In the genomic region with DNA sequence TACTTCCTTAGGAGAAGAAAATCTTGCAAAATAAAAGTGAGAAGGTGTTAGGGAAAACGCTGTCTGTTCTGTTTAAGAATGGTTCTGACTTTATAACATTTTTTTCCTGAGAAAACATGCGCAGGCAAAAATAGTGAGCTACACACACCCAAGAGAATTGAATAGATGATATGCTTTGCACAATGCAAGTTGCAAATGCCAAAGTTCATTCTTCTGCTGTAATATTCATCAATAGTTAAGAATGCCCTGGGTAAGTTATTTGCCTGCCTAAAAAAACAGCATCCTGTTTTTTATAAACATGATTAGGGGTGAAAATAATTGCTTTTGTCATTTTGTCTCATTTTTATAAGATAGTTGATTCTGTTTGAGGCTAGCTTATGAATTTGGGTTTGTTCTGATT, we compare ENCODE assay signal across 25 cellular contexts.
"Had no signal": no experiment of that assay in that cellular context is flagged by ENCODE, and none has a peak within 500 bp of the region (broad histone marks: within the 10 kb centered on the region; RNA-seq: fewer than 3 reads in every experiment).

No MANE protein-coding gene starts in this region.

- DNase-seq: activated CD4-positive, alpha-beta memory T cell treated with anti-CD3 and anti-CD28 coated beads for 36 hours; activated CD4-positive, alpha-beta T cell treated with anti-CD3 and anti-CD28 coated beads, Interleukin-2, amount 10 ng/mL, durations not matched to agents 24 days and 14 days; activated CD4-positive, CD25-positive, alpha-beta regulatory T cell treated with anti-CD3 and anti-CD28 coated beads, Interleukin-2, amount 50 U/mL, for 72 hours; activated CD8-positive, alpha-beta memory T cell treated with anti-CD3 and anti-CD28 coated beads, Interleukin-2, amount 50 U/mL, for 4 hours; activated gamma-delta T cell; activated naive CD4-positive, alpha-beta T cell treated with anti-CD3 and anti-CD28 coated beads, Interleukin-2, amount 10 ng/mL, durations not matched to agents 7 days and 5 days; activated naive CD8-positive, alpha-beta T cell treated with anti-CD3 and anti-CD28 coated beads, Interleukin-2, amount 10 ng/mL, durations not matched to agents 7 days and 5 days; activated T-cell treated with anti-CD3 and anti-CD28 coated beads, Interleukin-2, amount 50 U/mL, for 1 hour; amniotic stem cell; brain microvascular endothelial cell; caudate nucleus; left lung; nephron progenitor cell; ovary; retina; stimulated activated CD4-positive, alpha-beta T cell treated with anti-CD3 and anti-CD28 coated beads, Interleukin-15, amount 100 ng/mL, for 24 hours; stimulated activated CD4-positive, alpha-beta T cell treated with anti-CD3 and anti-CD28 coated beads, Interleukin-2, amount 100 ng/mL, for 24 hours; stimulated activated naive B cell treated with anti-CD40 and anti-IgM and Interleukin-4, amounts not matched to agents 10 μg/mL and 1 μg/mL and 100 μg/mL, for 72 hours; T-helper 17 cell; T1000; upper lobe of left lung had no signal

- H3K4me1 ChIP-seq: prostate gland, vagina had no signal

- H3K27me3 ChIP-seq: brain microvascular endothelial cell, left lung, neutrophil, ovary, upper lobe of left lung, vagina had no signal

- H3K4me3 ChIP-seq: left lung, ovary, prostate gland, upper lobe of left lung, vagina had no signal

- ATAC-seq: left lung; SK-N-SH treated with all-trans-retinoic acid at 6 μM for 48 hours; stimulated activated naive B cell treated with anti-CD40 and anti-IgM and Interleukin-4, amounts not matched to agents 10 μg/mL and 1 μg/mL and 100 μg/mL, for 72 hours; T-helper 17 cell had no signal

- H3K27ac ChIP-seq: brain microvascular endothelial cell, left lung, neutrophil, ovary, prostate gland, upper lobe of left lung, vagina had no signal

- H3K36me3 ChIP-seq: brain microvascular endothelial cell, left lung, neutrophil, ovary, prostate gland, upper lobe of left lung, vagina had no signal

- H3K9me3 ChIP-seq: left lung, neutrophil, ovary, prostate gland, upper lobe of left lung, vagina had no signal
